Comparison of ENCODE assay signal across 10 cellular contexts in genomic region chr15:67138946-67139855, GRCh38.
DNase-seq lines count a peak whose midpoint lies in the region; ATAC-seq, FAIRE-seq and TF ChIP-seq lines count a peak whose summit lies in the region.
"Had no signal": no experiment of that assay in that cellular context is flagged by ENCODE, and none has a peak within 500 bp of the region (broad histone marks: within the 10 kb centered on the region; RNA-seq: fewer than 3 reads in every experiment).

No MANE protein-coding gene starts in this region.

- no peak overlapping the region for H3K4me3 Mint-ChIP-seq in neural progenitor cell

- H3K56ac ChIP-seq in H1 (replicated peaks; ENCODE audit: insufficient read length, low read depth, low read length), result no peak overlapping the region

- H2BK20ac ChIP-seq in H1 (ENCODE audit: low read length), result no peak overlapping the region

- H4K20me1 ChIP-seq in H1 (replicated peaks in 1 of 2; ENCODE audit: control insufficient read depth in 1 of 2, insufficient read depth in 2 of 2, low read length in 2 of 2), result no peaks in the 10 kb centered on the region
- peaks cover 26% of the 10 kb centered on the region for H4K20me1 ChIP-seq in neural progenitor cell (ENCODE audit: low read depth)

- no peak overlapping the region for H2AFZ ChIP-seq in H1 (ENCODE audit: low read length)
- no peak overlapping the region for H2AFZ ChIP-seq in neural progenitor cell (replicated peaks)

- H3K9ac ChIP-seq in HUES64 (ENCODE audit: low read depth, low read length) (0 out of 2 replicates have a peak overlapping the region, but pooled peaks have one; percentile 23), H1 (replicated peaks in 1 of 4; ENCODE audit: extremely low read depth in 1 of 4, low read depth in 3 of 4, low read length in 3 of 4) (no peak overlapping the region; a peak in 1 of 7 replicates), neural progenitor cell (no peak overlapping the region)

- H4K8ac ChIP-seq in H1 (ENCODE audit: extremely low read depth, insufficient read depth, low read length), result no peak overlapping the region

- no peaks in the 10 kb centered on the region for H3K27me3 ChIP-seq in A673 (replicated peaks; ENCODE audit: insufficient read depth, low read depth, low read length, poor library complexity)
- no peaks in the 10 kb centered on the region for H3K27me3 ChIP-seq in HUES64 (ENCODE audit: insufficient read depth, low read length)
- no peaks in the 10 kb centered on the region for H3K27me3 ChIP-seq in H1 (replicated peaks in 1 of 4; ENCODE audit: control insufficient read depth in 3 of 4, extremely low read depth in 1 of 4, insufficient read depth in 3 of 4, low read length in 3 of 4)
- no peaks in the 10 kb centered on the region for H3K27me3 ChIP-seq in neural progenitor cell

- no peak overlapping the region for H3K4me2 ChIP-seq in H1 (ENCODE audit: insufficient read depth in 1 of 2, low read depth in 2 of 2, low read length in 2 of 2)
- peak overlapping the region; percentile 14 for H3K4me2 ChIP-seq in neural progenitor cell

- no peak overlapping the region for H3K18ac ChIP-seq in H1 (ENCODE audit: extremely low read depth, low read length)

- BruUV-seq in A673 (replicated peaks; lab: Mats Ljungman, UMichigan), result no TSS peak

- no peak overlapping the region; the same call in 1 of the 2 replicates for H2BK5ac ChIP-seq in H1 (ENCODE audit: low read depth, low read length)

- no peak for TF ChIP-seq CTCF in A673 (conservative IDR thresholded peaks at IDR 0.05; ENCODE audit: low read depth, low read length)
- TF ChIP-seq CTCF in H1 (IDR thresholded peaks at IDR 0.05; ENCODE audit: control extremely low read depth in 1 of 3, insufficient read depth in 1 of 3, low read depth in 1 of 3, low read length in 3 of 3), result no peak
- no peak for TF ChIP-seq CTCF in neural progenitor cell (IDR thresholded peaks at IDR 0.05)

- no peak overlapping the region for H3K27ac Mint-ChIP-seq in neural progenitor cell

- no peak for FAIRE-seq in H1 (lab: Jason Lieb, UNC)

- H4K91ac ChIP-seq in H1 (replicated peaks; ENCODE audit: insufficient read length, low read length), result peak overlapping the region; percentile 19

- H3K23me2 ChIP-seq in H1 (ENCODE audit: low read depth, low read length), result no peaks in the 10 kb centered on the region

- H3K79me2 ChIP-seq in H1 (ENCODE audit: control insufficient read depth in 1 of 2, insufficient read depth in 2 of 2, low read length in 2 of 2) (no peaks in the 10 kb centered on the region), neural progenitor cell (ENCODE audit: low read depth) (peaks cover 71% of the 10 kb centered on the region)

- H3K4me3 ChIP-seq in A673 (ENCODE audit: low read depth, low read length, poor library complexity, severe bottlenecking), result peak overlapping the region; percentile 13
- H3K4me3 ChIP-seq in HUES64 (ENCODE audit: low read length), result no peak overlapping the region
- no peak overlapping the region for H3K4me3 ChIP-seq in H1 (ENCODE audit: extremely low read depth in 1 of 4, insufficient read depth in 2 of 4, low read depth in 3 of 4, low read length in 4 of 4)
- no peak overlapping the region for H3K4me3 ChIP-seq in neural progenitor cell

- WGBS in HUES64, result 87% methylated on average over 11 of the region's 11 CpGs
- WGBS in H1 (ENCODE audit: extremely low coverage in 1 of 2, insufficient coverage in 1 of 2, insufficient read length in 1 of 2, insufficient replicate concordance in 2 of 2, low coverage in 1 of 2, low lambda C conversion rate in 2 of 2, missing lambda C conversion rate in 1 of 2), 2 experiments, result 83% methylated on average over 11 of the region's 11 CpGs; no CpG with 5 or more reads in 1 of the 2 experiments

- no peak overlapping the region for H3K4ac ChIP-seq in H1 (replicated peaks; ENCODE audit: insufficient read length, low read depth, low read length)

- peaks cover 84% of the 10 kb centered on the region for H3K4me1 Mint-ChIP-seq in neural progenitor cell

- ATAC-seq in HG02642 (IDR thresholded peaks at IDR 0.05; ENCODE audit: poor library complexity, unreplicated experiment) (no peak), GM21723 (IDR thresholded peaks at IDR 0.05; ENCODE audit: unreplicated experiment) (no peak), HG03469 (IDR thresholded peaks at IDR 0.05; ENCODE audit: unreplicated experiment) (no peak)

- intact Hi-C loops in A673 (cut with micrococcal nuclease; ENCODE audit: unreplicated experiment), result no loop called here

- no peak for TF ChIP-seq POLR2A in H1 (IDR thresholded peaks at IDR 0.05; ENCODE audit: control extremely low read depth in 1 of 2, low read depth in 2 of 2, low read length in 2 of 2)

- TF ChIP-seq RAD21 in H1 (IDR thresholded peaks at IDR 0.05 in 1 of 2, conservative IDR thresholded peaks at IDR 0.05 in 1 of 2; ENCODE audit: low read depth in 2 of 2, low read length in 2 of 2), result no peak

- POLR2A ChIA-PET in A673 (lab: Charles Lee; ENCODE audit: low non-redundant PET), result no interaction called here
- POLR2A ChIA-PET in H1 (lab: Charles Lee; ENCODE audit: partially characterized antibody), result interaction anchor here (0.9 to 1.8 kb wide), 4 partner anchors 10 to 73 kb away, joined by 3 to 6 read pairs (median 3); no protein-coding TSS in a partner anchor

- DNase-seq in A673 (ENCODE audit: low spot score) (no peak), H1 (ENCODE audit: low read depth in 1 of 2, low spot score in 2 of 2) (no peak), neural progenitor cell (ENCODE audit: low spot score) (no peak)
- no peak for DNase-seq in stimulated activated CD4-positive, alpha-beta T cell treated with anti-CD3 and anti-CD28 coated beads, Interleukin-4, amount 100 ng/mL, for 1 hour
- DNase-seq: amniotic stem cell, Caco-2 had no signal

- H3F3A ChIP-seq in neural progenitor cell (ENCODE audit: low read depth), result peaks cover 10% of the 10 kb centered on the region

- no peaks in the 10 kb centered on the region for H3K36me3 ChIP-seq in A673 (ENCODE audit: insufficient read depth, low read length, poor library complexity, severe bottlenecking)
- no peaks in the 10 kb centered on the region for H3K36me3 ChIP-seq in HUES64 (ENCODE audit: insufficient read depth, low read length)
- H3K36me3 ChIP-seq in H1 (ENCODE audit: control insufficient read depth in 2 of 4, insufficient read depth in 4 of 4, low read length in 3 of 4), result no peaks in the 10 kb centered on the region
- H3K36me3 ChIP-seq in neural progenitor cell, result no peaks in the 10 kb centered on the region

- peak overlapping the region; percentile 47 for H3K27ac ChIP-seq in A673 (ENCODE audit: low read depth, low read length, poor library complexity, severe bottlenecking)
- H3K27ac ChIP-seq in HUES64 (ENCODE audit: low read depth, low read length), result peak overlapping the region; percentile 19
- no peak overlapping the region for H3K27ac ChIP-seq in H1 (ENCODE audit: low read depth, low read length)
- H3K27ac ChIP-seq in neural progenitor cell, result peak overlapping the region; percentile 70

- no peak overlapping the region for H3K14ac ChIP-seq in H1 (ENCODE audit: insufficient read length)

- H3K79me1 ChIP-seq in H1 (ENCODE audit: low read depth, low read length), result no peaks in the 10 kb centered on the region

- H3K4me1 ChIP-seq in A673 (ENCODE audit: insufficient read depth, low read length, poor library complexity, severe bottlenecking), result peaks cover 34% of the 10 kb centered on the region
- H3K4me1 ChIP-seq in HUES64 (ENCODE audit: insufficient read depth, low read length), result peaks cover 55% of the 10 kb centered on the region
- peaks cover 6 to 20% (median 11%) of the 10 kb centered on the region in 4 experiments; a peak in 6 of 7 replicates for H3K4me1 ChIP-seq in H1 (replicated peaks in 1 of 4; ENCODE audit: control insufficient read depth in 3 of 4, insufficient read depth in 4 of 4, low read length in 3 of 4)
- H3K4me1 ChIP-seq in neural progenitor cell, result peaks cover 51% of the 10 kb centered on the region

- H2AK5ac ChIP-seq in H1 (ENCODE audit: low read depth, low read length), result no peak overlapping the region; the same call in 1 of the 2 replicates

- peaks cover 4% of the 10 kb centered on the region for H3K36me3 Mint-ChIP-seq in neural progenitor cell

- H3K9me3 ChIP-seq in A673 (ENCODE audit: low read depth, low read length, poor library complexity, severe bottlenecking), result no peaks in the 10 kb centered on the region
- H3K9me3 ChIP-seq in HUES64 (ENCODE audit: insufficient read depth, low read depth, low read length), result no peaks in the 10 kb centered on the region
- H3K9me3 ChIP-seq in H1 (ENCODE audit: insufficient read depth in 2 of 2, low read depth in 1 of 2, low read length in 1 of 2), result no peaks in the 10 kb centered on the region
- no peaks in the 10 kb centered on the region for H3K9me3 ChIP-seq in neural progenitor cell (ENCODE audit: low read depth)
- H3K9me3 ChIP-seq: Caco-2 had no signal

- H3K9me3 Mint-ChIP-seq in neural progenitor cell, result no peaks in the 10 kb centered on the region

- H2BK12ac ChIP-seq in H1 (ENCODE audit: low read depth, low read length), result no peak overlapping the region

- H3K23ac ChIP-seq in H1 (ENCODE audit: insufficient read length), result no peak overlapping the region

- CTCF ChIA-PET in A673 (lab: Charles Lee) (no interaction called here), H1 (lab: Charles Lee; ENCODE audit: partially characterized antibody) (interaction anchor here (1.3 kb wide), 1 partner anchor 15 kb away, joined by 3 read pairs; no protein-coding TSS in a partner anchor)

- no peak for TF ChIP-seq EP300 in H1 (IDR thresholded peaks at IDR 0.05; ENCODE audit: borderline replicate concordance in 1 of 2, low read depth in 2 of 2, low read length in 2 of 2)

- H4K5ac ChIP-seq in H1 (ENCODE audit: insufficient read length, low read depth, low read length), result no peak overlapping the region

- H2BK120ac ChIP-seq in H1 (replicated peaks; ENCODE audit: low read depth, low read length), result no peak overlapping the region

- H2BK15ac ChIP-seq in H1 (ENCODE audit: low read length), result no peak overlapping the region

- H3K27me3 Mint-ChIP-seq in neural progenitor cell (ENCODE audit: insufficient read depth, low read depth), result no peaks in the 10 kb centered on the region

TF ChIP-seq in H1, 55 proteins besides CTCF, POLR2A, EP300 and RAD21:
- TF ChIP-seq HDAC2 (IDR thresholded peaks at IDR 0.05; ENCODE audit: borderline replicate concordance in 1 of 2, low read depth in 2 of 2, low read length in 2 of 2), result no peak
- no peak for TF ChIP-seq SP4 (IDR thresholded peaks at IDR 0.05; ENCODE audit: low read length)
TF ChIP-seq in H1: peak in this region for 0.
